In the genomic region with DNA sequence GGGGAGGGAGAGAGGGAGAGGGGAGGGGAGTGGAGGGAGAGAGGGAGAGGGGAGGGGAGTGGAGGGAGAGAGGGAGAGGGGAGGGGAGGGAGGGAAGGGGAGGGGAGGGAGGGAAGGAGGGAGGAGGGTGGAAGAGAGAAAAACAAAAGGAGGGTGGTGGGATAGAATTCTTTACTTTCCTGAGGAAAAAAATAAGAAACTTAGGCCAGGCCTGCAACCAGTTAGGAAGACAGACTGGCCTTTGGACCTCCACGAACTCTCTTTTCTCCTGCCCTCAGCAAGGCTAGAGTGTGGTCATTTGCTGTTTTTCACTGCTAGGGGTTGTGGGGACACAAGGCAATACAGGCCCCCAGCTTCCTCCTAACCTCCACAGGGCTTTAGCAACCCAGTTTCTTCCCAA, we compare ENCODE assay signal across 2 cellular contexts.
A peak's percentile ranks its signal among the peaks of the same experiment; 100 is the strongest.
TF ChIP-seq lines count a peak whose summit lies in the region.

No MANE protein-coding gene starts in this region.

TF ChIP-seq in IMR-90, 13 proteins besides CTCF, POLR2A, EP300 and RAD21:
- TF ChIP-seq CHD1 (IDR thresholded peaks at IDR 0.05; ENCODE audit: low read depth, low read length) (no peak), MAZ (IDR thresholded peaks at IDR 0.05; ENCODE audit: borderline replicate concordance, low read depth, low read length) (no peak), NFE2L2 (IDR thresholded peaks at IDR 0.05; ENCODE audit: low read depth, low read length) (no peak), RCOR1 (IDR thresholded peaks at IDR 0.05; ENCODE audit: insufficient replicate concordance, low read length) (no peak), MAFK (IDR thresholded peaks at IDR 0.05; ENCODE audit: low read depth, low read length) (no peak), BHLHE40 (IDR thresholded peaks at IDR 0.05; ENCODE audit: low read depth, low read length) (no peak), CEBPB (IDR thresholded peaks at IDR 0.05; ENCODE audit: low read depth, low read length) (no peak), SMC3 (IDR thresholded peaks at IDR 0.05; ENCODE audit: low read depth, low read length) (no peak), FOS (IDR thresholded peaks at IDR 0.05; ENCODE audit: low read depth, low read length) (no peak), MXI1 (IDR thresholded peaks at IDR 0.05; ENCODE audit: borderline replicate concordance, low read depth, low read length) (no peak), RFX5 (IDR thresholded peaks at IDR 0.05; ENCODE audit: low read depth, low read length) (no peak)
- TF ChIP-seq, protein P1, sequence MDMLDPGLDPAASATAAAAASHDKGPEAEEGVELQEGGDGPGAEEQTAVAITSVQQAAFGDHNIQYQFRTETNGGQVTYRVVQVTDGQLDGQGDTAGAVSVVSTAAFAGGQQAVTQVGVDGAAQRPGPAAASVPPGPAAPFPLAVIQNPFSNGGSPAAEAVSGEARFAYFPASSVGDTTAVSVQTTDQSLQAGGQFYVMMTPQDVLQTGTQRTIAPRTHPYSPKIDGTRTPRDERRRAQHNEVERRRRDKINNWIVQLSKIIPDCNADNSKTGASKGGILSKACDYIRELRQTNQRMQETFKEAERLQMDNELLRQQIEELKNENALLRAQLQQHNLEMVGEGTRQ (IDR thresholded peaks at IDR 0.05; ENCODE audit: low read depth, low read length): no peak
- TF ChIP-seq, protein P2, sequence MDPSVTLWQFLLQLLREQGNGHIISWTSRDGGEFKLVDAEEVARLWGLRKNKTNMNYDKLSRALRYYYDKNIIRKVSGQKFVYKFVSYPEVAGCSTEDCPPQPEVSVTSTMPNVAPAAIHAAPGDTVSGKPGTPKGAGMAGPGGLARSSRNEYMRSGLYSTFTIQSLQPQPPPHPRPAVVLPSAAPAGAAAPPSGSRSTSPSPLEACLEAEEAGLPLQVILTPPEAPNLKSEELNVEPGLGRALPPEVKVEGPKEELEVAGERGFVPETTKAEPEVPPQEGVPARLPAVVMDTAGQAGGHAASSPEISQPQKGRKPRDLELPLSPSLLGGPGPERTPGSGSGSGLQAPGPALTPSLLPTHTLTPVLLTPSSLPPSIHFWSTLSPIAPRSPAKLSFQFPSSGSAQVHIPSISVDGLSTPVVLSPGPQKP (IDR thresholded peaks at IDR 0.05; ENCODE audit: borderline replicate concordance, low read depth, low read length): no peak

TF ChIP-seq in K562, 482 proteins besides CTCF, POLR2A, EP300 and RAD21:
- TF ChIP-seq, protein P3, sequence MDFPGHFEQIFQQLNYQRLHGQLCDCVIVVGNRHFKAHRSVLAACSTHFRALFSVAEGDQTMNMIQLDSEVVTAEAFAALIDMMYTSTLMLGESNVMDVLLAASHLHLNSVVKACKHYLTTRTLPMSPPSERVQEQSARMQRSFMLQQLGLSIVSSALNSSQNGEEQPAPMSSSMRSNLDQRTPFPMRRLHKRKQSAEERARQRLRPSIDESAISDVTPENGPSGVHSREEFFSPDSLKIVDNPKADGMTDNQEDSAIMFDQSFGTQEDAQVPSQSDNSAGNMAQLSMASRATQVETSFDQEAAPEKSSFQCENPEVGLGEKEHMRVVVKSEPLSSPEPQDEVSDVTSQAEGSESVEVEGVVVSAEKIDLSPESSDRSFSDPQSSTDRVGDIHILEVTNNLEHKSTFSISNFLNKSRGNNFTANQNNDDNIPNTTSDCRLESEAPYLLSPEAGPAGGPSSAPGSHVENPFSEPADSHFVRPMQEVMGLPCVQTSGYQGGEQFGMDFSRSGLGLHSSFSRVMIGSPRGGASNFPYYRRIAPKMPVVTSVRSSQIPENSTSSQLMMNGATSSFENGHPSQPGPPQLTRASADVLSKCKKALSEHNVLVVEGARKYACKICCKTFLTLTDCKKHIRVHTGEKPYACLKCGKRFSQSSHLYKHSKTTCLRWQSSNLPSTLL (IDR thresholded peaks at IDR 0.05): no peak
- TF ChIP-seq HNRNPK (IDR thresholded peaks at IDR 0.05; ENCODE audit: low read depth, low read length, poor library complexity, severe bottlenecking) (peak; percentile 44), PCBP1 (IDR thresholded peaks at IDR 0.05; ENCODE audit: low read depth, low read length, poor library complexity, severe bottlenecking) (peak; percentile 57), KDM5B (IDR thresholded peaks at IDR 0.05; ENCODE audit: insufficient replicate concordance, low read depth, low read length) (peak; percentile 9)
- TF ChIP-seq, protein P4, sequence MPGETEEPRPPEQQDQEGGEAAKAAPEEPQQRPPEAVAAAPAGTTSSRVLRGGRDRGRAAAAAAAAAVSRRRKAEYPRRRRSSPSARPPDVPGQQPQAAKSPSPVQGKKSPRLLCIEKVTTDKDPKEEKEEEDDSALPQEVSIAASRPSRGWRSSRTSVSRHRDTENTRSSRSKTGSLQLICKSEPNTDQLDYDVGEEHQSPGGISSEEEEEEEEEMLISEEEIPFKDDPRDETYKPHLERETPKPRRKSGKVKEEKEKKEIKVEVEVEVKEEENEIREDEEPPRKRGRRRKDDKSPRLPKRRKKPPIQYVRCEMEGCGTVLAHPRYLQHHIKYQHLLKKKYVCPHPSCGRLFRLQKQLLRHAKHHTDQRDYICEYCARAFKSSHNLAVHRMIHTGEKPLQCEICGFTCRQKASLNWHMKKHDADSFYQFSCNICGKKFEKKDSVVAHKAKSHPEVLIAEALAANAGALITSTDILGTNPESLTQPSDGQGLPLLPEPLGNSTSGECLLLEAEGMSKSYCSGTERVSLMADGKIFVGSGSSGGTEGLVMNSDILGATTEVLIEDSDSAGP (CRISPR knock-in tag; IDR thresholded peaks at IDR 0.05): no peak
TF ChIP-seq in K562: peak in this region for 3.
